Comparison of ENCODE assay signal across 25 cellular contexts in genomic region chr17:66487121-66487520, GRCh38.
DNase-seq lines count a peak whose midpoint lies in the region; ATAC-seq and TF ChIP-seq lines count a peak whose summit lies in the region.
"Had no signal": no experiment of that assay in that cellular context is flagged by ENCODE, and none has a peak within 500 bp of the region (broad histone marks: within the 10 kb centered on the region; RNA-seq: fewer than 3 reads in every experiment).

No MANE protein-coding gene starts in this region.

- H3K9me3 Mint-ChIP-seq in activated CD8-positive, alpha-beta T cell treated with anti-CD3 and anti-CD28 coated beads for 36 hours = no peaks in the 10 kb centered on the region
- no peaks in the 10 kb centered on the region for H3K9me3 Mint-ChIP-seq in activated CD8-positive, alpha-beta T cell treated with anti-CD3 and anti-CD28 coated beads, Interleukin-2, amount 10 ng/mL, durations not matched to agents 7 days and 5 days (ENCODE audit: insufficient read depth)
- H3K9me3 Mint-ChIP-seq in activated T-helper 17 cell treated with anti-CD3 and anti-CD28 coated beads, Interleukin-2, amount 50 U/mL, for 72 hours = no peaks in the 10 kb centered on the region
- H3K9me3 Mint-ChIP-seq in MCF 10A (ENCODE audit: unreplicated experiment) (no peaks in the 10 kb centered on the region), GM23338 (no peaks in the 10 kb centered on the region)
- H3K9me3 Mint-ChIP-seq: CD4-positive, alpha-beta memory T cell; CD4-positive, CD25-positive, alpha-beta regulatory T cell; CD8-positive, alpha-beta memory T cell had no signal

- no peaks in the 10 kb centered on the region for H3K9me3 ChIP-seq in HEK293 (ENCODE audit: control insufficient read depth, insufficient read depth, low read depth, low read length)
- H3K9me3 ChIP-seq in right lobe of liver = no peaks in the 10 kb centered on the region
- H3K9me3 ChIP-seq: BE2C, BLaER1 had no signal

- no peak overlapping the region for H3K27ac ChIP-seq in HEK293 (ENCODE audit: extremely low read depth, low read depth, low read length)
- H3K27ac ChIP-seq in right lobe of liver = peak overlapping the region in 2 of 3 donors; percentile 50 to 63
- no peak overlapping the region for H3K27ac ChIP-seq in GM23338 (ENCODE audit: low read depth)
- H3K27ac ChIP-seq: BLaER1 had no signal

- H3K36me3 ChIP-seq in HEK293 (ENCODE audit: control insufficient read depth in 2 of 2, insufficient read depth in 1 of 2, low read length in 2 of 2) = no peaks in the 10 kb centered on the region
- no peaks in the 10 kb centered on the region for H3K36me3 ChIP-seq in right lobe of liver
- no peaks in the 10 kb centered on the region for H3K36me3 ChIP-seq in GM23338 (ENCODE audit: insufficient read depth)
- H3K36me3 ChIP-seq: BE2C, BLaER1 had no signal

- no peaks in the 10 kb centered on the region for H3K79me2 ChIP-seq in GM23338 (replicated peaks; ENCODE audit: insufficient read depth)

- POLR2A ChIA-PET in activated CD8-positive, alpha-beta T cell treated with anti-CD3 and anti-CD28 coated beads for 36 hours (lab: Charles Lee) = no interaction called here
- POLR2A ChIA-PET in activated CD8-positive, alpha-beta T cell treated with anti-CD3 and anti-CD28 coated beads, Interleukin-2, amount 10 ng/mL, durations not matched to agents 7 days and 5 days (lab: Charles Lee) = no interaction called here
- POLR2A ChIA-PET in HEK293 (lab: Yijun Ruan, JAX) = no interaction called here
- POLR2A ChIA-PET in MCF 10A (lab: Yijun Ruan, JAX) = no interaction called here

- no TSS peak for BruUV-seq in MCF 10A (replicated peaks; lab: Mats Ljungman, UMichigan)

- no peak for TF ChIP-seq CTCF in activated CD8-positive, alpha-beta T cell treated with anti-CD3 and anti-CD28 coated beads for 36 hours (IDR thresholded peaks at IDR 0.05)
- TF ChIP-seq CTCF in HEK293 (tag by site-specific recombination; IDR thresholded peaks at IDR 0.05) (no peak), right lobe of liver (IDR thresholded peaks at IDR 0.05) (no peak), MCF 10A (IDR thresholded peaks at IDR 0.05; ENCODE audit: unreplicated experiment) (no peak), GM23338 (conservative IDR thresholded peaks at IDR 0.05; ENCODE audit: low read depth in 2 of 2) (no peak)

- H3K4me3 ChIP-seq in HEK293 (ENCODE audit: low read depth, low read length) (no peak overlapping the region), right lobe of liver (no peak overlapping the region), GM23338 (no peak overlapping the region)
- H3K4me3 ChIP-seq: BLaER1, GM12878 had no signal

- CTCF ChIA-PET in activated CD8-positive, alpha-beta T cell treated with anti-CD3 and anti-CD28 coated beads for 36 hours (lab: Charles Lee) = no interaction called here
- CTCF ChIA-PET in activated CD8-positive, alpha-beta T cell treated with anti-CD3 and anti-CD28 coated beads, Interleukin-2, amount 10 ng/mL, durations not matched to agents 7 days and 5 days (lab: Charles Lee) = interaction anchor here (1.0 kb wide), 1 partner anchor 13 kb away, joined by 3 read pairs; no protein-coding TSS in a partner anchor
- CTCF ChIA-PET in HEK293 (lab: Yijun Ruan, JAX) (interaction anchor here (0.7 kb wide), 1 partner anchor 118 kb away, joined by 3 read pairs; no protein-coding TSS in a partner anchor), MCF 10A (lab: Yijun Ruan, JAX) (interaction anchor here (0.6 kb wide), 1 partner anchor 371 kb away, joined by 4 read pairs; no protein-coding TSS in a partner anchor)

- no peak overlapping the region for H3K4me2 ChIP-seq in GM23338
- H3K4me2 ChIP-seq: BLaER1 had no signal

- H3K9me2 ChIP-seq in GM23338 (ENCODE audit: insufficient read depth) = no peaks in the 10 kb centered on the region

- no peak for ATAC-seq in activated CD8-positive, alpha-beta T cell treated with anti-CD3 and anti-CD28 coated beads for 36 hours
- no peak for ATAC-seq in activated CD8-positive, alpha-beta T cell treated with anti-CD3 and anti-CD28 coated beads, Interleukin-2, amount 10 ng/mL, durations not matched to agents 7 days and 5 days
- no peak for ATAC-seq in activated T-helper 17 cell treated with anti-CD3 and anti-CD28 coated beads, Interleukin-2, amount 50 U/mL, for 72 hours (replicated peaks)
- no peak for ATAC-seq in right lobe of liver
- ATAC-seq in GM23338 = no peak
- ATAC-seq: GM12878 had no signal

- intact Hi-C loops in activated CD8-positive, alpha-beta T cell treated with anti-CD3 and anti-CD28 coated beads for 36 hours (cut with micrococcal nuclease) = no loop called here
- intact Hi-C loops in right lobe of liver (cut with DNase I) = no loop called here
- intact Hi-C loops in MCF 10A (cut with micrococcal nuclease) = no loop called here

- H3F3A ChIP-seq in GM23338 (replicated peaks; ENCODE audit: low read depth) = no peaks in the 10 kb centered on the region

- H3K36me3 Mint-ChIP-seq in activated CD8-positive, alpha-beta T cell treated with anti-CD3 and anti-CD28 coated beads for 36 hours (ENCODE audit: low read depth) = peaks cover 19% of the 10 kb centered on the region
- peaks cover 5% of the 10 kb centered on the region for H3K36me3 Mint-ChIP-seq in activated CD8-positive, alpha-beta T cell treated with anti-CD3 and anti-CD28 coated beads, Interleukin-2, amount 10 ng/mL, durations not matched to agents 7 days and 5 days (ENCODE audit: low read depth)
- H3K36me3 Mint-ChIP-seq in activated T-helper 17 cell treated with anti-CD3 and anti-CD28 coated beads, Interleukin-2, amount 50 U/mL, for 72 hours (ENCODE audit: low read depth) = peaks cover 3% of the 10 kb centered on the region
- H3K36me3 Mint-ChIP-seq in MCF 10A (ENCODE audit: insufficient read depth, unreplicated experiment) (no peaks in the 10 kb centered on the region), GM23338 (ENCODE audit: low read depth) (no peaks in the 10 kb centered on the region)

- H3K4me1 ChIP-seq in HEK293 (ENCODE audit: control insufficient read depth, insufficient read depth, low read length) = no peaks in the 10 kb centered on the region; the same call in 1 of the 2 replicates
- H3K4me1 ChIP-seq in right lobe of liver = peaks cover 0 to 26% (median 7%) of the 10 kb centered on the region in 4 donors
- H3K4me1 ChIP-seq in GM23338 (ENCODE audit: insufficient read depth) = peaks cover 6% of the 10 kb centered on the region
- H3K4me1 ChIP-seq: BE2C, BLaER1 had no signal

- H3K4me1 Mint-ChIP-seq in activated CD8-positive, alpha-beta T cell treated with anti-CD3 and anti-CD28 coated beads for 36 hours (ENCODE audit: low read depth) = peaks cover 58% of the 10 kb centered on the region
- H3K4me1 Mint-ChIP-seq in activated CD8-positive, alpha-beta T cell treated with anti-CD3 and anti-CD28 coated beads, Interleukin-2, amount 10 ng/mL, durations not matched to agents 7 days and 5 days (ENCODE audit: low read depth) = peaks cover 14% of the 10 kb centered on the region
- H3K4me1 Mint-ChIP-seq in activated T-helper 17 cell treated with anti-CD3 and anti-CD28 coated beads, Interleukin-2, amount 50 U/mL, for 72 hours = peaks cover 29% of the 10 kb centered on the region
- H3K4me1 Mint-ChIP-seq in MCF 10A (ENCODE audit: insufficient read depth, unreplicated experiment) (peaks cover 5% of the 10 kb centered on the region), GM23338 (peaks cover 22% of the 10 kb centered on the region)

- no peak overlapping the region for H3K4me3 Mint-ChIP-seq in activated CD8-positive, alpha-beta T cell treated with anti-CD3 and anti-CD28 coated beads for 36 hours
- no peak overlapping the region for H3K4me3 Mint-ChIP-seq in activated CD8-positive, alpha-beta T cell treated with anti-CD3 and anti-CD28 coated beads, Interleukin-2, amount 10 ng/mL, durations not matched to agents 7 days and 5 days
- no peak overlapping the region for H3K4me3 Mint-ChIP-seq in activated T-helper 17 cell treated with anti-CD3 and anti-CD28 coated beads, Interleukin-2, amount 50 U/mL, for 72 hours
- no peak overlapping the region for H3K4me3 Mint-ChIP-seq in MCF 10A (ENCODE audit: unreplicated experiment)
- no peak overlapping the region for H3K4me3 Mint-ChIP-seq in GM23338
- H3K4me3 Mint-ChIP-seq: CD14-positive monocyte; CD4-positive, alpha-beta memory T cell; CD4-positive, CD25-positive, alpha-beta regulatory T cell; CD8-positive, alpha-beta memory T cell had no signal

- TF ChIP-seq POLR2A in right lobe of liver (IDR thresholded peaks at IDR 0.05) = no peak

- H4K20me1 ChIP-seq in GM23338 (replicated peaks; ENCODE audit: insufficient read depth) = no peaks in the 10 kb centered on the region
- H4K20me1 ChIP-seq: BLaER1 had no signal

- no peak for DNase-seq in activated CD8-positive, alpha-beta T cell treated with anti-CD3 and anti-CD28 coated beads for 36 hours
- DNase-seq in activated CD8-positive, alpha-beta T cell treated with anti-CD3 and anti-CD28 coated beads, Interleukin-2, amount 10 ng/mL, durations not matched to agents 7 days and 5 days = no peak
- no peak for DNase-seq in right lobe of liver
- no peak for DNase-seq in MCF 10A (ENCODE audit: unreplicated experiment)
- DNase-seq in GM23338 (ENCODE audit: low spot score) = no peak
- DNase-seq: 8988T; ACHN; BE2C; C1 segment of cervical spinal cord; CD4-positive, alpha-beta memory T cell; CD4-positive, CD25-positive, alpha-beta regulatory T cell; CD8-positive, alpha-beta memory T cell; COR-L47; DMS 273 treated with DMSO at 0.1 percent for 48 hours; DMS153; DMS53; DMS79; DND-41; EL; GDM1 had no signal

- 92% methylated on average over 3 of the region's 3 CpGs for WGBS in right lobe of liver (ENCODE audit: insufficient coverage, low coverage, low lambda C conversion rate, missing lambda C conversion rate)

- H3K27me3 ChIP-seq in right lobe of liver = no peaks in the 10 kb centered on the region
- no peaks in the 10 kb centered on the region for H3K27me3 ChIP-seq in GM23338 (ENCODE audit: insufficient read depth)
- H3K27me3 ChIP-seq: BE2C, BLaER1 had no signal

- H2AFZ ChIP-seq in GM23338 = no peak overlapping the region

- peak overlapping the region; percentile 44 for H3K27ac Mint-ChIP-seq in activated CD8-positive, alpha-beta T cell treated with anti-CD3 and anti-CD28 coated beads for 36 hours
- H3K27ac Mint-ChIP-seq in activated CD8-positive, alpha-beta T cell treated with anti-CD3 and anti-CD28 coated beads, Interleukin-2, amount 10 ng/mL, durations not matched to agents 7 days and 5 days = no peak overlapping the region
- H3K27ac Mint-ChIP-seq in activated T-helper 17 cell treated with anti-CD3 and anti-CD28 coated beads, Interleukin-2, amount 50 U/mL, for 72 hours = peak overlapping the region; percentile 5
- H3K27ac Mint-ChIP-seq in MCF 10A (ENCODE audit: low read depth, unreplicated experiment) = no peak overlapping the region
- H3K27ac Mint-ChIP-seq in GM23338 = no peak overlapping the region
- H3K27ac Mint-ChIP-seq: CD14-positive monocyte; CD4-positive, CD25-positive, alpha-beta regulatory T cell had no signal

- H3K27me3 Mint-ChIP-seq in activated CD8-positive, alpha-beta T cell treated with anti-CD3 and anti-CD28 coated beads for 36 hours = no peaks in the 10 kb centered on the region
- no peaks in the 10 kb centered on the region for H3K27me3 Mint-ChIP-seq in activated CD8-positive, alpha-beta T cell treated with anti-CD3 and anti-CD28 coated beads, Interleukin-2, amount 10 ng/mL, durations not matched to agents 7 days and 5 days (ENCODE audit: low read depth)
- H3K27me3 Mint-ChIP-seq in activated T-helper 17 cell treated with anti-CD3 and anti-CD28 coated beads, Interleukin-2, amount 50 U/mL, for 72 hours = no peaks in the 10 kb centered on the region
- no peaks in the 10 kb centered on the region for H3K27me3 Mint-ChIP-seq in MCF 10A (ENCODE audit: insufficient read depth, unreplicated experiment)
- no peaks in the 10 kb centered on the region for H3K27me3 Mint-ChIP-seq in GM23338 (ENCODE audit: insufficient read depth, low read depth, poor library complexity)
- H3K27me3 Mint-ChIP-seq: CD4-positive, alpha-beta memory T cell; CD4-positive, CD25-positive, alpha-beta regulatory T cell; CD8-positive, alpha-beta memory T cell had no signal

Comparison
In these comparisons a context has a peak if more than half of its experiments do, and no peak if none do; other contexts are left out.
1. H3K27ac Mint-ChIP-seq: peak in activated CD8-positive, alpha-beta T cell treated with anti-CD3 and anti-CD28 coated beads for 36 hours (single experiment) and activated T-helper 17 cell treated with anti-CD3 and anti-CD28 coated beads, Interleukin-2, amount 50 U/mL, for 72 hours (single experiment); none in activated CD8-positive, alpha-beta T cell treated with anti-CD3 and anti-CD28 coated beads, Interleukin-2, amount 10 ng/mL, durations not matched to agents 7 days and 5 days (single experiment), MCF 10A (single experiment) and GM23338 (single experiment).
2. H3K27ac ChIP-seq: peak in right lobe of liver (2 of 3); none in HEK293 (single experiment) and GM23338 (single experiment).